40 cellular contexts compared by ENCODE assay signal in genomic region chr5:62133426-62133825, GRCh38.
"Had no signal": no experiment of that assay in that cellular context is flagged by ENCODE, and none has a peak within 500 bp of the region (broad histone marks: within the 10 kb centered on the region; RNA-seq: fewer than 3 reads in every experiment).

No MANE protein-coding gene starts in this region.

- H3K27ac ChIP-seq: adrenal gland, ascending aorta, body of pancreas, brain microvascular endothelial cell, breast epithelium, cardiac muscle cell had no signal

- H3K4me1 ChIP-seq: adrenal gland, ascending aorta, body of pancreas, breast epithelium had no signal

- H3K9me3 Mint-ChIP-seq: activated naive CD4-positive, alpha-beta T cell treated with anti-CD3 and anti-CD28 coated beads for 36 hours; activated naive CD4-positive, alpha-beta T cell treated with anti-CD3 and anti-CD28 coated beads, Interleukin-2, amount 10 ng/mL, durations not matched to agents 7 days and 5 days; activated naive CD4-positive, alpha-beta T cell treated with anti-CD3 and anti-CD28 coated beads, Interleukin-2, amount 50 U/mL, for 24 hours; activated naive CD4-positive, alpha-beta T cell treated with anti-CD3 and anti-CD28 coated beads, Interleukin-2, amount 50 U/mL, for 72 hours; activated naive CD8-positive, alpha-beta T cell treated with anti-CD3 and anti-CD28 coated beads for 36 hours; activated naive CD8-positive, alpha-beta T cell treated with anti-CD3 and anti-CD28 coated beads, Interleukin-2, amount 10 ng/mL, durations not matched to agents 7 days and 5 days; activated naive CD8-positive, alpha-beta T cell treated with anti-CD3 and anti-CD28 coated beads, Interleukin-2, amount 50 U/mL, for 24 hours; activated T-cell treated with anti-CD3 and anti-CD28 coated beads, Interleukin-2, amount 50 U/mL, for 24 hours; activated T-cell treated with anti-CD3 and anti-CD28 coated beads, Interleukin-2, amount 50 U/mL, for 4 hours; activated T-cell treated with anti-CD3 and anti-CD28 coated beads, Interleukin-2, amount 50 U/mL, for 72 hours; activated T-helper 1 cell treated with anti-CD3 and anti-CD28 coated beads, Interleukin-12 subunit alpha, Interleukin-12 subunit beta, Interleukin-2, Interleukin-4 antibody, amounts not matched to agents 30 ng/mL and 10 ng/mL and 1 ng/mL, durations not matched to agents 14 hours and 24 hours and 36 hours; activated T-helper 17 cell treated with anti-CD3 and anti-CD28 coated beads, Interleukin-2, amount 50 U/mL, for 72 hours; activated T-helper 2 cell treated with anti-CD3 and anti-CD28 coated beads, Interferon-gamma antibody, Interleukin-2, Interleukin-4, amounts not matched to agents 10 μg/mL and 5 μg/mL and 100 μg/mL, durations not matched to agents 14 hours and 24 hours and 36 hours; brain; central memory CD8-positive, alpha-beta T cell had no signal

- H3K36me3 ChIP-seq: adrenal gland, ascending aorta, brain microvascular endothelial cell, breast epithelium, cardiac muscle cell had no signal

- H3K36me3 Mint-ChIP-seq: activated naive CD4-positive, alpha-beta T cell treated with anti-CD3 and anti-CD28 coated beads, Interleukin-2, amount 10 ng/mL, durations not matched to agents 7 days and 5 days; activated naive CD4-positive, alpha-beta T cell treated with anti-CD3 and anti-CD28 coated beads, Interleukin-2, amount 50 U/mL, for 24 hours; activated naive CD4-positive, alpha-beta T cell treated with anti-CD3 and anti-CD28 coated beads, Interleukin-2, amount 50 U/mL, for 72 hours; activated naive CD8-positive, alpha-beta T cell; activated naive CD8-positive, alpha-beta T cell treated with anti-CD3 and anti-CD28 coated beads for 36 hours; activated naive CD8-positive, alpha-beta T cell treated with anti-CD3 and anti-CD28 coated beads, Interleukin-2, amount 10 ng/mL, durations not matched to agents 7 days and 5 days; brain had no signal

- H3K4me3 ChIP-seq: adrenal gland, ascending aorta, body of pancreas, breast epithelium, cardiac muscle cell had no signal

- H3K27ac Mint-ChIP-seq: activated naive CD4-positive, alpha-beta T cell treated with anti-CD3 and anti-CD28 coated beads for 36 hours; activated naive CD4-positive, alpha-beta T cell treated with anti-CD3 and anti-CD28 coated beads, Interleukin-2, amount 10 ng/mL, durations not matched to agents 7 days and 5 days; activated naive CD4-positive, alpha-beta T cell treated with anti-CD3 and anti-CD28 coated beads, Interleukin-2, amount 50 U/mL, for 24 hours; activated naive CD4-positive, alpha-beta T cell treated with anti-CD3 and anti-CD28 coated beads, Interleukin-2, amount 50 U/mL, for 72 hours; activated naive CD8-positive, alpha-beta T cell; activated naive CD8-positive, alpha-beta T cell treated with anti-CD3 and anti-CD28 coated beads for 36 hours; activated naive CD8-positive, alpha-beta T cell treated with anti-CD3 and anti-CD28 coated beads, Interleukin-2, amount 10 ng/mL, durations not matched to agents 7 days and 5 days; activated naive CD8-positive, alpha-beta T cell treated with anti-CD3 and anti-CD28 coated beads, Interleukin-2, amount 50 U/mL, for 24 hours; activated T-cell treated with anti-CD3 and anti-CD28 coated beads, Interleukin-2, amount 50 U/mL, for 24 hours; activated T-cell treated with anti-CD3 and anti-CD28 coated beads, Interleukin-2, amount 50 U/mL, for 72 hours; activated T-helper 1 cell treated with anti-CD3 and anti-CD28 coated beads, Interleukin-12 subunit alpha, Interleukin-12 subunit beta, Interleukin-2, Interleukin-4 antibody, amounts not matched to agents 30 ng/mL and 10 ng/mL and 1 ng/mL, durations not matched to agents 14 hours and 24 hours and 36 hours; activated T-helper 17 cell treated with anti-CD3 and anti-CD28 coated beads, Interleukin-2, amount 50 U/mL, for 72 hours; activated T-helper 2 cell treated with anti-CD3 and anti-CD28 coated beads, Interferon-gamma antibody, Interleukin-2, Interleukin-4, amounts not matched to agents 10 μg/mL and 5 μg/mL and 100 μg/mL, durations not matched to agents 14 hours and 24 hours and 36 hours; brain had no signal

- H3K9me3 ChIP-seq: adrenal gland, ascending aorta, body of pancreas, breast epithelium had no signal

- ATAC-seq: activated naive CD4-positive, alpha-beta T cell treated with anti-CD3 and anti-CD28 coated beads, Interleukin-2, amount 50 U/mL, for 72 hours; activated naive CD8-positive, alpha-beta T cell treated with anti-CD3 and anti-CD28 coated beads, Interleukin-2, amount 50 U/mL, for 24 hours; activated T-cell treated with anti-CD3 and anti-CD28 coated beads, Interleukin-2, amount 50 U/mL, for 4 hours; activated T-cell treated with anti-CD3 and anti-CD28 coated beads, Interleukin-2, amount 50 U/mL, for 72 hours; activated T-helper 17 cell treated with anti-CD3 and anti-CD28 coated beads, Interleukin-2, amount 50 U/mL, for 72 hours; body of pancreas had no signal

- FAIRE-seq: astrocyte, bronchial epithelial cell had no signal

- H3K27me3 Mint-ChIP-seq: activated naive CD4-positive, alpha-beta T cell treated with anti-CD3 and anti-CD28 coated beads, Interleukin-2, amount 10 ng/mL, durations not matched to agents 7 days and 5 days; activated naive CD8-positive, alpha-beta T cell treated with anti-CD3 and anti-CD28 coated beads for 36 hours; activated naive CD8-positive, alpha-beta T cell treated with anti-CD3 and anti-CD28 coated beads, Interleukin-2, amount 50 U/mL, for 24 hours; brain had no signal

- H3K27me3 ChIP-seq: adrenal gland, ascending aorta, body of pancreas, brain microvascular endothelial cell, cardiac muscle cell had no signal

- H3K4me3 Mint-ChIP-seq: activated naive CD4-positive, alpha-beta T cell treated with anti-CD3 and anti-CD28 coated beads for 36 hours; activated naive CD4-positive, alpha-beta T cell treated with anti-CD3 and anti-CD28 coated beads, Interleukin-2, amount 10 ng/mL, durations not matched to agents 7 days and 5 days; activated naive CD4-positive, alpha-beta T cell treated with anti-CD3 and anti-CD28 coated beads, Interleukin-2, amount 50 U/mL, for 24 hours; activated naive CD8-positive, alpha-beta T cell; activated naive CD8-positive, alpha-beta T cell treated with anti-CD3 and anti-CD28 coated beads for 36 hours; activated naive CD8-positive, alpha-beta T cell treated with anti-CD3 and anti-CD28 coated beads, Interleukin-2, amount 10 ng/mL, durations not matched to agents 7 days and 5 days; activated naive CD8-positive, alpha-beta T cell treated with anti-CD3 and anti-CD28 coated beads, Interleukin-2, amount 50 U/mL, for 24 hours; activated T-cell treated with anti-CD3 and anti-CD28 coated beads, Interleukin-2, amount 50 U/mL, for 24 hours; activated T-cell treated with anti-CD3 and anti-CD28 coated beads, Interleukin-2, amount 50 U/mL, for 4 hours; activated T-cell treated with anti-CD3 and anti-CD28 coated beads, Interleukin-2, amount 50 U/mL, for 72 hours; activated T-helper 1 cell treated with anti-CD3 and anti-CD28 coated beads, Interleukin-12 subunit alpha, Interleukin-12 subunit beta, Interleukin-2, Interleukin-4 antibody, amounts not matched to agents 30 ng/mL and 10 ng/mL and 1 ng/mL, durations not matched to agents 14 hours and 24 hours and 36 hours; activated T-helper 17 cell treated with anti-CD3 and anti-CD28 coated beads, Interleukin-2, amount 50 U/mL, for 72 hours; brain; central memory CD8-positive, alpha-beta T cell had no signal

- DNase-seq: activated effector memory CD4-positive, alpha-beta T cell treated with anti-CD3 and anti-CD28 coated beads, Interleukin-2, amount 50 U/mL, for 16 hours; activated effector memory CD4-positive, alpha-beta T cell treated with Interleukin-2 at 50 U/mL for 16 hours; activated gamma-delta T cell; activated gamma-delta T cell treated with Interleukin-2 at 50 U/mL for 16 hours; activated naive CD4-positive, alpha-beta T cell; activated naive CD4-positive, alpha-beta T cell treated with anti-CD3 and anti-CD28 coated beads for 36 hours; activated naive CD4-positive, alpha-beta T cell treated with anti-CD3 and anti-CD28 coated beads, Interleukin-2, amount 10 ng/mL, durations not matched to agents 7 days and 5 days; activated naive CD4-positive, alpha-beta T cell treated with anti-CD3 and anti-CD28 coated beads, Interleukin-2, amount 50 U/mL, for 16 hours; activated naive CD4-positive, alpha-beta T cell treated with Interleukin-2 at 50 U/mL for 16 hours; activated naive CD8-positive, alpha-beta T cell treated with anti-CD3 and anti-CD28 coated beads for 36 hours; activated naive CD8-positive, alpha-beta T cell treated with anti-CD3 and anti-CD28 coated beads, Interleukin-2, amount 10 ng/mL, durations not matched to agents 7 days and 5 days; activated naive CD8-positive, alpha-beta T cell treated with anti-CD3 and anti-CD28 coated beads, Interleukin-2, amount 50 U/mL, for 24 hours; activated T-cell treated with anti-CD3 and anti-CD28 coated beads, Interleukin-2, amount 50 U/mL, for 1 hour; activated T-cell treated with anti-CD3 and anti-CD28 coated beads, Interleukin-2, amount 50 U/mL, for 24 hours; activated T-cell treated with anti-CD3 and anti-CD28 coated beads, Interleukin-2, amount 50 U/mL, for 4 hours; activated T-cell treated with anti-CD3 and anti-CD28 coated beads, Interleukin-2, amount 50 U/mL, for 48 hours; activated T-cell treated with anti-CD3 and anti-CD28 coated beads, Interleukin-2, amount 50 U/mL, for 72 hours; adrenal gland; amniotic stem cell; amygdala; anterior cingulate cortex; aorta; body of pancreas; brain microvascular endothelial cell; caudate nucleus; central memory CD4-positive, alpha-beta T cell; cerebellar nuclear complex had no signal

- H3K4me1 Mint-ChIP-seq: activated naive CD4-positive, alpha-beta T cell treated with anti-CD3 and anti-CD28 coated beads, Interleukin-2, amount 10 ng/mL, durations not matched to agents 7 days and 5 days; activated naive CD4-positive, alpha-beta T cell treated with anti-CD3 and anti-CD28 coated beads, Interleukin-2, amount 50 U/mL, for 24 hours; activated naive CD8-positive, alpha-beta T cell treated with anti-CD3 and anti-CD28 coated beads for 36 hours; activated naive CD8-positive, alpha-beta T cell treated with anti-CD3 and anti-CD28 coated beads, Interleukin-2, amount 10 ng/mL, durations not matched to agents 7 days and 5 days; activated naive CD8-positive, alpha-beta T cell treated with anti-CD3 and anti-CD28 coated beads, Interleukin-2, amount 50 U/mL, for 24 hours; activated T-helper 17 cell treated with anti-CD3 and anti-CD28 coated beads, Interleukin-2, amount 50 U/mL, for 72 hours; central memory CD8-positive, alpha-beta T cell had no signal
